13 cellular contexts compared by ENCODE assay signal in genomic region chr5:128038641-128039040, GRCh38. TPM values are rescaled to one million over a fixed set of nuclear protein-coding genes. Genes with fewer than 3 reads are reported as not detected.
DNase-seq lines count a peak whose midpoint lies in the region; ATAC-seq and TF ChIP-seq lines count a peak whose summit lies in the region.
"Had no signal": no experiment of that assay in that cellular context is flagged by ENCODE, and none has a peak within 500 bp of the region (broad histone marks: within the 10 kb centered on the region; RNA-seq: fewer than 3 reads in every experiment).

No MANE protein-coding gene starts in this region.

- no peaks in the 10 kb centered on the region for H3K27me3 Mint-ChIP-seq in activated T-helper 2 cell treated with anti-CD3 and anti-CD28 coated beads, Interferon-gamma antibody, Interleukin-2, Interleukin-4, amounts not matched to agents 10 μg/mL and 5 μg/mL and 100 μg/mL, durations not matched to agents 14 hours and 24 hours and 36 hours (ENCODE audit: low read depth)

- DNase-seq in ELR (ENCODE audit: low read depth): peak; percentile 77
- peak; percentile 87 for DNase-seq in NCI-H226
- DNase-seq in brain microvascular endothelial cell: peak; percentile 33
- DNase-seq in mesenchymal stem cell: peak; percentile 38
- DNase-seq in activated T-helper 2 cell treated with anti-CD3 and anti-CD28 coated beads, Interferon-gamma antibody, Interleukin-2, Interleukin-4, amounts not matched to agents 10 μg/mL and 5 μg/mL and 100 μg/mL, durations not matched to agents 14 hours and 24 hours and 36 hours (ENCODE audit: low spot score): no peak
- no peak for DNase-seq in NCI-H1436 treated with DMSO at 0.1 percent for 48 hours (lab: John Stamatoyannopoulos, UW)
- no peak for DNase-seq in KG1 (lab: John Stamatoyannopoulos, UW)
- no peak for DNase-seq in mucosa of descending colon
- DNase-seq: colonic mucosa; nephron progenitor cell; NK-92 treated with Interleukin-12 subunit alpha and Interleukin-12 subunit beta, amount 100 ng/mL, for 24 hours; stimulated activated CD4-positive, alpha-beta T cell treated with anti-CD3 and anti-CD28 coated beads, Interleukin-2, amount 100 ng/mL, for 24 hours had no signal

- no peak overlapping the region for H3K14ac ChIP-seq in mesenchymal stem cell (ENCODE audit: low read length in 2 of 2)

- ATAC-seq in mucosa of descending colon: no peak

- H3K4me3 ChIP-seq in brain microvascular endothelial cell (ENCODE audit: low read depth, low read length) (no peak overlapping the region), mesenchymal stem cell (ENCODE audit: insufficient read depth in 1 of 2, low read depth in 1 of 2, low read length in 2 of 2) (no peak overlapping the region), mucosa of descending colon (no peak overlapping the region)
- H3K4me3 ChIP-seq: colonic mucosa had no signal

- no peak overlapping the region for H3K9ac ChIP-seq in mesenchymal stem cell (ENCODE audit: low read length)

- no peak overlapping the region for H3K4me3 Mint-ChIP-seq in activated T-helper 2 cell treated with anti-CD3 and anti-CD28 coated beads, Interferon-gamma antibody, Interleukin-2, Interleukin-4, amounts not matched to agents 10 μg/mL and 5 μg/mL and 100 μg/mL, durations not matched to agents 14 hours and 24 hours and 36 hours (ENCODE audit: low read depth)
- H3K4me3 Mint-ChIP-seq: nephron progenitor cell had no signal

- H3K18ac ChIP-seq in mesenchymal stem cell (ENCODE audit: low read depth in 1 of 2, low read length in 2 of 2): no peak overlapping the region

- H3K36me3 ChIP-seq in brain microvascular endothelial cell (replicated peaks) (no peaks in the 10 kb centered on the region), mesenchymal stem cell (ENCODE audit: control insufficient read depth in 1 of 2, insufficient read depth in 2 of 2, low read depth in 1 of 2, low read length in 2 of 2) (peaks cover 0 to 3% of the 10 kb centered on the region in 2 experiments), mucosa of descending colon (ENCODE audit: low read depth) (no peaks in the 10 kb centered on the region)
- H3K36me3 ChIP-seq: colonic mucosa had no signal

- no peak overlapping the region for H2BK15ac ChIP-seq in mesenchymal stem cell (ENCODE audit: low read depth, poor library complexity, severe bottlenecking)

- H3K23ac ChIP-seq in mesenchymal stem cell (ENCODE audit: low read length in 2 of 2): no peak overlapping the region

- no peak for TF ChIP-seq CTCF in brain microvascular endothelial cell (IDR thresholded peaks at IDR 0.05; ENCODE audit: low read depth, low read length, missing control alignments)
- no peak for TF ChIP-seq CTCF in mucosa of descending colon (IDR thresholded peaks at IDR 0.05)

- peaks cover 4% of the 10 kb centered on the region for H3K9me3 Mint-ChIP-seq in activated T-helper 2 cell treated with anti-CD3 and anti-CD28 coated beads, Interferon-gamma antibody, Interleukin-2, Interleukin-4, amounts not matched to agents 10 μg/mL and 5 μg/mL and 100 μg/mL, durations not matched to agents 14 hours and 24 hours and 36 hours

- no peak overlapping the region for H2BK120ac ChIP-seq in mesenchymal stem cell (ENCODE audit: low read depth, low read length)

- H3K27ac ChIP-seq in brain microvascular endothelial cell (no peak overlapping the region), mesenchymal stem cell (ENCODE audit: low read length, poor library complexity, severe bottlenecking) (no peak overlapping the region)
- H3K27ac ChIP-seq: colonic mucosa, VCaP had no signal

- H3K9me3 ChIP-seq in mesenchymal stem cell (ENCODE audit: control insufficient read depth, low read length): no peaks in the 10 kb centered on the region
- no peaks in the 10 kb centered on the region for H3K9me3 ChIP-seq in mucosa of descending colon
- H3K9me3 ChIP-seq: colonic mucosa had no signal

- no peaks in the 10 kb centered on the region for H3K4me1 Mint-ChIP-seq in activated T-helper 2 cell treated with anti-CD3 and anti-CD28 coated beads, Interferon-gamma antibody, Interleukin-2, Interleukin-4, amounts not matched to agents 10 μg/mL and 5 μg/mL and 100 μg/mL, durations not matched to agents 14 hours and 24 hours and 36 hours (ENCODE audit: low read depth)

- no peak overlapping the region for H3K27ac Mint-ChIP-seq in activated T-helper 2 cell treated with anti-CD3 and anti-CD28 coated beads, Interferon-gamma antibody, Interleukin-2, Interleukin-4, amounts not matched to agents 10 μg/mL and 5 μg/mL and 100 μg/mL, durations not matched to agents 14 hours and 24 hours and 36 hours

- H4K8ac ChIP-seq in mesenchymal stem cell (ENCODE audit: low read length): no peak overlapping the region

- H2BK5ac ChIP-seq in mesenchymal stem cell (ENCODE audit: low read depth, low read length, poor library complexity, severe bottlenecking): no peak overlapping the region

- no peak overlapping the region for H3K4me2 ChIP-seq in mesenchymal stem cell (ENCODE audit: low read length, poor library complexity, severe bottlenecking)

- intact Hi-C loops in activated T-helper 2 cell treated with anti-CD3 and anti-CD28 coated beads, Interferon-gamma antibody, Interleukin-2, Interleukin-4, amounts not matched to agents 10 μg/mL and 5 μg/mL and 100 μg/mL, durations not matched to agents 14 hours and 24 hours and 36 hours (cut with micrococcal nuclease): no loop called here
- intact Hi-C loops in mucosa of descending colon (cut with DNase I, micrococcal nuclease): no loop called here

- H2AK5ac ChIP-seq in mesenchymal stem cell (ENCODE audit: low read length, severe bottlenecking): no peak overlapping the region

- H3K79me1 ChIP-seq in mesenchymal stem cell (replicated peaks; ENCODE audit: low read length, poor library complexity, severe bottlenecking): peaks cover 7% of the 10 kb centered on the region

- no peak overlapping the region for H2AFZ ChIP-seq in mesenchymal stem cell (ENCODE audit: low read depth, low read length)

- H3K4ac ChIP-seq in mesenchymal stem cell (ENCODE audit: low read depth in 1 of 2, low read length in 2 of 2): no peak overlapping the region

- H3K36me3 Mint-ChIP-seq in activated T-helper 2 cell treated with anti-CD3 and anti-CD28 coated beads, Interferon-gamma antibody, Interleukin-2, Interleukin-4, amounts not matched to agents 10 μg/mL and 5 μg/mL and 100 μg/mL, durations not matched to agents 14 hours and 24 hours and 36 hours (ENCODE audit: low read depth): no peaks in the 10 kb centered on the region

- H3K27me3 ChIP-seq in brain microvascular endothelial cell (replicated peaks): no peaks in the 10 kb centered on the region
- no peaks in the 10 kb centered on the region for H3K27me3 ChIP-seq in mesenchymal stem cell (ENCODE audit: control insufficient read depth in 1 of 2, insufficient read depth in 1 of 2, low read length in 2 of 2)
- H3K27me3 ChIP-seq: colonic mucosa had no signal

- H2BK12ac ChIP-seq in mesenchymal stem cell (ENCODE audit: low read length in 2 of 2): no peak overlapping the region

- no peak overlapping the region for H4K91ac ChIP-seq in mesenchymal stem cell (ENCODE audit: low read length)

- peaks cover 2% of the 10 kb centered on the region for H3K4me1 ChIP-seq in mesenchymal stem cell (ENCODE audit: control insufficient read depth, insufficient read depth, low read depth, low read length)
- no peaks in the 10 kb centered on the region for H3K4me1 ChIP-seq in mucosa of descending colon (ENCODE audit: low read depth)

- in situ Hi-C loops in brain microvascular endothelial cell (cut with HindIII; ENCODE audit: low pct_ligation_motif_present, low sequenced_read_pairs): no loop called here

RNA-seq across cellular contexts. Expression of gene SLC12A2, which starts 44.9 kb away (rescaled TPM):
- polyA plus RNA-seq in mesenchymal stem cell (2013, experiment 1 of 2): 9.4 TPM
- polyA plus RNA-seq in mesenchymal stem cell (2013, experiment 2 of 2): 8.6 TPM
- total RNA-seq in activated T-helper 2 cell treated with anti-CD3 and anti-CD28 coated beads, Interferon-gamma antibody, Interleukin-2, Interleukin-4, amounts not matched to agents 10 μg/mL and 5 μg/mL and 100 μg/mL, durations not matched to agents 14 hours and 24 hours and 36 hours: 19.7 and 21.9 TPM in 2 replicates
- total RNA-seq in mucosa of descending colon: 100 to 1,000 TPM in 2 of 3 donors, 10 to 100 TPM in 1; 67.6 to 207 (median 151) TPM

Comparison
In these comparisons a context has a peak if more than half of its experiments do, and no peak if none do; other contexts are left out.
1. DNase-seq: peak in ELR (single experiment), NCI-H226 (single experiment), brain microvascular endothelial cell (single experiment) and mesenchymal stem cell (single experiment); none in activated T-helper 2 cell treated with anti-CD3 and anti-CD28 coated beads, Interferon-gamma antibody, Interleukin-2, Interleukin-4, amounts not matched to agents 10 μg/mL and 5 μg/mL and 100 μg/mL, durations not matched to agents 14 hours and 24 hours and 36 hours (single experiment), NCI-H1436 treated with DMSO at 0.1 percent for 48 hours (single experiment), KG1 (single experiment) and mucosa of descending colon (0 of 3).